1 cellular context compared by ENCODE assay signal in the genomic region with DNA sequence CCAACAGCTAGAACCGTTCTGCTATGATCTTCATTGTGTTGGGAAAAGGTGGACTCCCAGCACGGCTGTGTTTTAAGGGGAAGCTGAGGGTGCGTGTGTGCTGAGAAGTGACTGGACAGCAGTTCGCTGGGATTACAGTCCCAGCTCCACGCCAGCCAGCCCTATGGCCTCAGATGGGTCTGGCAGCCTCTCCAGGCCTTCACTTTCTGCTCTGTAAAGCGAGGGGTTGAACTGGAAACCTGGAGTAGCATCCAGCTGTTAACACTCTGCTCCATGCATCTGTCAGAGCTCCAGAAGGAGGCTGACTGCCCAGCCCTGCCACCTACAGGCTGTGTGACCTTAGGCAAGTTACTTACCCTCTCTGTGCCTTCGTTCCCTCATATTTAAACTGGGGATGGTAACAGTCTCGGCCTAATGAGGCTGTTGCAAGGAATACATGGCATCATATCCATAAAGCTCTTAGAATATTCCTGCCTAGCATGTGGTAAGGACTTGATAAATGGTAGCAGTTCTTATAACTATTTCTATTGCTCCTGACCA.
TF ChIP-seq lines count a peak whose summit lies in the region.

No MANE protein-coding gene starts in this region.

TF ChIP-seq in HepG2, 621 proteins besides CTCF, POLR2A, EP300 and RAD21 (continued from another document):
- TF ChIP-seq, protein P1, sequence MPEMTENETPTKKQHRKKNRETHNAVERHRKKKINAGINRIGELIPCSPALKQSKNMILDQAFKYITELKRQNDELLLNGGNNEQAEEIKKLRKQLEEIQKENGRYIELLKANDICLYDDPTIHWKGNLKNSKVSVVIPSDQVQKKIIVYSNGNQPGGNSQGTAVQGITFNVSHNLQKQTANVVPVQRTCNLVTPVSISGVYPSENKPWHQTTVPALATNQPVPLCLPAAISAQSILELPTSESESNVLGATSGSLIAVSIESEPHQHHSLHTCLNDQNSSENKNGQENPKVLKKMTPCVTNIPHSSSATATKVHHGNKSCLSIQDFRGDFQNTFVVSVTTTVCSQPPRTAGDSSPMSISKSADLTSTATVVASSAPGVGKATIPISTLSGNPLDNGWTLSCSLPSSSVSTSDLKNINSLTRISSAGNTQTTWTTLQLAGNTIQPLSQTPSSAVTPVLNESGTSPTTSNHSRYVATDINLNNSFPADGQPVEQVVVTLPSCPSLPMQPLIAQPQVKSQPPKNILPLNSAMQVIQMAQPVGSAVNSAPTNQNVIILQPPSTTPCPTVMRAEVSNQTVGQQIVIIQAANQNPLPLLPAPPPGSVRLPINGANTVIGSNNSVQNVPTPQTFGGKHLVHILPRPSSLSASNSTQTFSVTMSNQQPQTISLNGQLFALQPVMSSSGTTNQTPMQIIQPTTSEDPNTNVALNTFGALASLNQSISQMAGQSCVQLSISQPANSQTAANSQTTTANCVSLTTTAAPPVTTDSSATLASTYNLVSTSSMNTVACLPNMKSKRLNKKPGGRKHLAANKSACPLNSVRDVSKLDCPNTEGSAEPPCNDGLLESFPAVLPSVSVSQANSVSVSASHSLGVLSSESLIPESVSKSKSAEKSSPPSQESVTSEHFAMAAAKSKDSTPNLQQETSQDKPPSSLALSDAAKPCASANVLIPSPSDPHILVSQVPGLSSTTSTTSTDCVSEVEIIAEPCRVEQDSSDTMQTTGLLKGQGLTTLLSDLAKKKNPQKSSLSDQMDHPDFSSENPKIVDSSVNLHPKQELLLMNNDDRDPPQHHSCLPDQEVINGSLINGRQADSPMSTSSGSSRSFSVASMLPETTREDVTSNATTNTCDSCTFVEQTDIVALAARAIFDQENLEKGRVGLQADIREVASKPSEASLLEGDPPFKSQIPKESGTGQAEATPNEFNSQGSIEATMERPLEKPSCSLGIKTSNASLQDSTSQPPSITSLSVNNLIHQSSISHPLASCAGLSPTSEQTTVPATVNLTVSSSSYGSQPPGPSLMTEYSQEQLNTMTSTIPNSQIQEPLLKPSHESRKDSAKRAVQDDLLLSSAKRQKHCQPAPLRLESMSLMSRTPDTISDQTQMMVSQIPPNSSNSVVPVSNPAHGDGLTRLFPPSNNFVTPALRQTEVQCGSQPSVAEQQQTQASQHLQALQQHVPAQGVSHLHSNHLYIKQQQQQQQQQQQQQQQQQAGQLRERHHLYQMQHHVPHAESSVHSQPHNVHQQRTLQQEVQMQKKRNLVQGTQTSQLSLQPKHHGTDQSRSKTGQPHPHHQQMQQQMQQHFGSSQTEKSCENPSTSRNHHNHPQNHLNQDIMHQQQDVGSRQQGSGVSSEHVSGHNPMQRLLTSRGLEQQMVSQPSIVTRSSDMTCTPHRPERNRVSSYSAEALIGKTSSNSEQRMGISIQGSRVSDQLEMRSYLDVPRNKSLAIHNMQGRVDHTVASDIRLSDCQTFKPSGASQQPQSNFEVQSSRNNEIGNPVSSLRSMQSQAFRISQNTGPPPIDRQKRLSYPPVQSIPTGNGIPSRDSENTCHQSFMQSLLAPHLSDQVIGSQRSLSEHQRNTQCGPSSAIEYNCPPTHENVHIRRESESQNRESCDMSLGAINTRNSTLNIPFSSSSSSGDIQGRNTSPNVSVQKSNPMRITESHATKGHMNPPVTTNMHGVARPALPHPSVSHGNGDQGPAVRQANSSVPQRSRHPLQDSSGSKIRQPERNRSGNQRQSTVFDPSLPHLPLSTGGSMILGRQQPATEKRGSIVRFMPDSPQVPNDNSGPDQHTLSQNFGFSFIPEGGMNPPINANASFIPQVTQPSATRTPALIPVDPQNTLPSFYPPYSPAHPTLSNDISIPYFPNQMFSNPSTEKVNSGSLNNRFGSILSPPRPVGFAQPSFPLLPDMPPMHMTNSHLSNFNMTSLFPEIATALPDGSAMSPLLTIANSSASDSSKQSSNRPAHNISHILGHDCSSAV (CRISPR knock-in tag; IDR thresholded peaks at IDR 0.05; ENCODE audit: borderline replicate concordance), result no peak
- no peak for TF ChIP-seq ZFYVE20 (CRISPR knock-in tag; IDR thresholded peaks at IDR 0.05; ENCODE audit: borderline replicate concordance, low read depth)
TF ChIP-seq in HepG2: peak in this region for 3.
